In genomic region chr15:55237219-55238130, GRCh38 we compare ENCODE assay signal across 1 cellular context.
TF ChIP-seq lines count a peak whose summit lies in the region.

No MANE protein-coding gene starts in this region.

TF ChIP-seq in K562, 482 proteins besides CTCF, POLR2A, EP300 and RAD21 (continued from another document and continues in another):
- TF ChIP-seq ESRRB (CRISPR knock-in tag; IDR thresholded peaks at IDR 0.05; ENCODE audit: borderline replicate concordance) = no peak
- peak; percentile 82 for TF ChIP-seq HDAC2 (IDR thresholded peaks at IDR 0.05)
- TF ChIP-seq ARID3B (CRISPR knock-in tag; IDR thresholded peaks at IDR 0.05; ENCODE audit: borderline replicate concordance) = no peak
- no peak for TF ChIP-seq ZNF445 (CRISPR knock-in tag; IDR thresholded peaks at IDR 0.05; ENCODE audit: low read depth)
- no peak for TF ChIP-seq TCFL5 (CRISPR knock-in tag; conservative IDR thresholded peaks at IDR 0.05)
- no peak for TF ChIP-seq WHSC1 (IDR thresholded peaks at IDR 0.05; ENCODE audit: low read length)
- TF ChIP-seq ZNF121 (CRISPR knock-in tag; conservative IDR thresholded peaks at IDR 0.05) = no peak
- no peak for TF ChIP-seq IRF1 (CRISPR knock-in tag; IDR thresholded peaks at IDR 0.05; ENCODE audit: borderline replicate concordance)
- peak; percentile 72 for TF ChIP-seq IRF9 (tag; IDR thresholded peaks at IDR 0.05)
- TF ChIP-seq ZZZ3 (IDR thresholded peaks at IDR 0.05) = no peak
- no peak for TF ChIP-seq ZNF586 (CRISPR knock-in tag; conservative IDR thresholded peaks at IDR 0.05)
- no peak for TF ChIP-seq KLF10 (CRISPR knock-in tag; IDR thresholded peaks at IDR 0.05)
- peak in 1 of 2 experiments; percentile 62 for TF ChIP-seq NCOA2 (IDR thresholded peaks at IDR 0.05; ENCODE audit: partially characterized antibody in 2 of 2)
- no peak for TF ChIP-seq SRSF9 (IDR thresholded peaks at IDR 0.05; ENCODE audit: borderline replicate concordance, low read depth, low read length)
- TF ChIP-seq SMAD4 (CRISPR knock-in tag; conservative IDR thresholded peaks at IDR 0.05) = no peak
- TF ChIP-seq PRMT5 (CRISPR knock-in tag; IDR thresholded peaks at IDR 0.05) = no peak
- TF ChIP-seq BHLHE40 (IDR thresholded peaks at IDR 0.05; ENCODE audit: low read length) = peak; percentile 41; the same call in 1 of the 2 replicates
- TF ChIP-seq GABPA (tag; conservative IDR thresholded peaks at IDR 0.05; ENCODE audit: low read depth) = no peak
- TF ChIP-seq PTBP1 (IDR thresholded peaks at IDR 0.05; ENCODE audit: low read depth, low read length) = no peak
- 0 out of 2 replicates have a peak, but pooled peaks have one; percentile 7 for TF ChIP-seq MECOM (CRISPR knock-in tag; IDR thresholded peaks at IDR 0.05)
- TF ChIP-seq CBX5 (IDR thresholded peaks at IDR 0.05; ENCODE audit: borderline replicate concordance, low read depth) = no peak
- no peak for TF ChIP-seq EGR1 (conservative IDR thresholded peaks at IDR 0.05)
- TF ChIP-seq ZNF592 (IDR thresholded peaks at IDR 0.05) = peak; percentile 58
- no peak for TF ChIP-seq CCAR2 (IDR thresholded peaks at IDR 0.05; ENCODE audit: low read depth, low read length)
- peak; percentile 95 for TF ChIP-seq JUND (IDR thresholded peaks at IDR 0.05; ENCODE audit: borderline replicate concordance, low read depth, low read length)
- TF ChIP-seq JUND (tag; IDR thresholded peaks at IDR 0.05; ENCODE audit: borderline replicate concordance, low read depth, low read length) = peak; percentile 90; the same call in 2 of the 3 replicates
- TF ChIP-seq KAT2B (IDR thresholded peaks at IDR 0.05; ENCODE audit: low read depth, low read length) = no peak
- no peak for TF ChIP-seq ZNF609 (CRISPR knock-in tag; IDR thresholded peaks at IDR 0.05; ENCODE audit: borderline replicate concordance)
- TF ChIP-seq SNAPC5 (CRISPR knock-in tag; IDR thresholded peaks at IDR 0.05) = no peak
- no peak for TF ChIP-seq PHF20 (IDR thresholded peaks at IDR 0.05; ENCODE audit: partially characterized antibody)
- TF ChIP-seq CREM (IDR thresholded peaks at IDR 0.05; ENCODE audit: low read depth) = peak; percentile 89
- peak; percentile 53 for TF ChIP-seq LEF1 (IDR thresholded peaks at IDR 0.05)
- no peak for TF ChIP-seq THRAP3 (IDR thresholded peaks at IDR 0.05; ENCODE audit: borderline replicate concordance)
- no peak for TF ChIP-seq BCL6 (CRISPR knock-in tag; IDR thresholded peaks at IDR 0.05)
- no peak for TF ChIP-seq ARHGAP35 (IDR thresholded peaks at IDR 0.05; ENCODE audit: partially characterized antibody)
- no peak for TF ChIP-seq RBM17 (IDR thresholded peaks at IDR 0.05; ENCODE audit: borderline replicate concordance, low read depth, low read length)
- no peak for TF ChIP-seq HMGN3 (IDR thresholded peaks at IDR 0.05; ENCODE audit: borderline replicate concordance, extremely low read depth, insufficient read length, low read depth, low read length)
- TF ChIP-seq SNIP1 (IDR thresholded peaks at IDR 0.05; ENCODE audit: low read depth) = no peak
- TF ChIP-seq GABPB2 (CRISPR knock-in tag; conservative IDR thresholded peaks at IDR 0.05) = no peak
- TF ChIP-seq RFX5 (IDR thresholded peaks at IDR 0.05; ENCODE audit: low read depth, low read length) = no peak
- TF ChIP-seq NFE2L1 (tag; IDR thresholded peaks at IDR 0.05; ENCODE audit: borderline replicate concordance, low read depth) = no peak
- no peak for TF ChIP-seq ZNF431 (CRISPR knock-in tag; IDR thresholded peaks at IDR 0.05)
- no peak for TF ChIP-seq MIER1 (IDR thresholded peaks at IDR 0.05; ENCODE audit: low read depth)
- no peak for TF ChIP-seq MITF (IDR thresholded peaks at IDR 0.05)
- no peak for TF ChIP-seq HNRNPH1 (optimal IDR thresholded peaks at IDR 0.05; ENCODE audit: low read depth, low read length)
- no peak for TF ChIP-seq HMG20A (CRISPR knock-in tag; conservative IDR thresholded peaks at IDR 0.05)
- TF ChIP-seq RHOXF2B (CRISPR knock-in tag; conservative IDR thresholded peaks at IDR 0.05) = no peak
- no peak for TF ChIP-seq TSC22D4 (tag; IDR thresholded peaks at IDR 0.05)
- TF ChIP-seq IFI16 (CRISPR knock-in tag; IDR thresholded peaks at IDR 0.05) = no peak
- peak; percentile 91 for TF ChIP-seq NFRKB (IDR thresholded peaks at IDR 0.05; ENCODE audit: low read depth)
- no peak for TF ChIP-seq ZNF224 (CRISPR knock-in tag; IDR thresholded peaks at IDR 0.05)
- TF ChIP-seq STAT5A (IDR thresholded peaks at IDR 0.05; ENCODE audit: borderline replicate concordance, low read length) = peak; percentile 90
- TF ChIP-seq FOSL1 (tag; conservative IDR thresholded peaks at IDR 0.05) = peak; percentile 95
- no peak for TF ChIP-seq CBFB (CRISPR knock-in tag; IDR thresholded peaks at IDR 0.05)
- TF ChIP-seq MBD1 (CRISPR knock-in tag; IDR thresholded peaks at IDR 0.05) = no peak
- TF ChIP-seq BCOR (IDR thresholded peaks at IDR 0.05) = 0 out of 2 replicates have a peak, but pooled peaks have one; percentile 18
- TF ChIP-seq GTF2E2 (tag; IDR thresholded peaks at IDR 0.05) = peak; percentile 57; the same call in 1 of the 2 replicates
- no peak for TF ChIP-seq NFIX (CRISPR knock-in tag; IDR thresholded peaks at IDR 0.05; ENCODE audit: low read depth)
- TF ChIP-seq ZNF57 (CRISPR knock-in tag; IDR thresholded peaks at IDR 0.05) = no peak
- TF ChIP-seq TEAD2 (tag; IDR thresholded peaks at IDR 0.05) = no peak
